Comparison of ENCODE assay signal across 8 cellular contexts in the genomic region with DNA sequence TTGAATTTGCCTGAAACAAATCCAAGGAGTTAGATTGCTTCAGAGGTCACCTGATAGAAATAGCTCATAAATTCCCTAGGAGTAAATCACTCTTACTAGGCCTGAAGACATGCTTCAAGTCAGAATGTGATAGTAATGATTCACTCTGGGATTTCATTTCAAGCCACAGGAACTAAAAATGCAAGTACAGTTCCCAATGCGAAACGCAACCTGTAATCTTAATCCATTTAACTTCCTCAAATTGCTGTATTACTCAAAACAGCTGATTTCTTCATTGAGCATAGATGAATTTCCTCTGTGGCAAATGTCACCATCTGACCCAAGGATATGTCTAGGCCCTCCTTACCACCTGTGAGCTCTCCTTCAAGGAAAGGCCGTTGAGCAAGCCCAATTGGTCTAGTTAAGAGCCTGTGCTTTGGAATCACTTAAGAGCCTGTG. TPM values are rescaled to one million over a fixed set of nuclear protein-coding genes. Genes with fewer than 3 reads are reported as not detected.
DNase-seq lines count a peak whose midpoint lies in the region; ATAC-seq and TF ChIP-seq lines count a peak whose summit lies in the region.

No MANE protein-coding gene starts in this region.

- peak; percentile 69 for ATAC-seq in GM21423 (IDR thresholded peaks at IDR 0.05; ENCODE audit: unreplicated experiment)

- no peak overlapping the region for H3K4me3 ChIP-seq in epithelial cell of proximal tubule (ENCODE audit: low read depth, low read length)

- H3K9me3 Mint-ChIP-seq in type B pancreatic cell: no peaks in the 10 kb centered on the region

- H3K27me3 Mint-ChIP-seq in type B pancreatic cell: no peaks in the 10 kb centered on the region

- H3K4me1 Mint-ChIP-seq in type B pancreatic cell (ENCODE audit: unreplicated experiment): no peaks in the 10 kb centered on the region

- DNase-seq in GF-D8 (lab: John Stamatoyannopoulos, UW): peak; percentile 6
- peak; percentile 50 for DNase-seq in HS-27A (ENCODE audit: low read depth)
- DNase-seq in epithelial cell of proximal tubule (ENCODE audit: low read depth): peak; percentile 92
- DNase-seq in effector CD8-positive, alpha-beta T cell (lab: John Stamatoyannopoulos, UW): no peak
- no peak for DNase-seq in type B pancreatic cell (ENCODE audit: extremely low spot score, unreplicated experiment)
- DNase-seq in NCI-H1092 treated with DMSO at 0.1 percent for 48 hours (lab: John Stamatoyannopoulos, UW): no peak
- DNase-seq in stimulated activated CD4-positive, alpha-beta T cell treated with anti-CD3 and anti-CD28 coated beads, Interleukin-4, amount 100 ng/mL, for 4 hours: no peak

- TF ChIP-seq CTCF in epithelial cell of proximal tubule (conservative IDR thresholded peaks at IDR 0.05; ENCODE audit: low read depth, low read length): no peak
- TF ChIP-seq CTCF in type B pancreatic cell (conservative IDR thresholded peaks at IDR 0.05): no peak

- H3K36me3 Mint-ChIP-seq in type B pancreatic cell: no peaks in the 10 kb centered on the region

- no peak overlapping the region for H3K27ac Mint-ChIP-seq in type B pancreatic cell

- no peak overlapping the region for H3K4me3 Mint-ChIP-seq in type B pancreatic cell

RNA-seq across cellular contexts. Expression of gene IL6ST, which starts 32.1 kb away (rescaled TPM):
- total RNA-seq in epithelial cell of proximal tubule (55.1 and 61.6 TPM in 2 replicates), type B pancreatic cell (ENCODE audit: low replicate concordance) (61.6 and 74.7 TPM in 2 replicates)

Comparison
In these comparisons a context has a peak if more than half of its experiments do, and no peak if none do; other contexts are left out.
1. DNase-seq: peak in GF-D8 (single experiment), HS-27A (single experiment) and epithelial cell of proximal tubule (single experiment); none in effector CD8-positive, alpha-beta T cell (single experiment), type B pancreatic cell (single experiment), NCI-H1092 treated with DMSO at 0.1 percent for 48 hours (single experiment) and stimulated activated CD4-positive, alpha-beta T cell treated with anti-CD3 and anti-CD28 coated beads, Interleukin-4, amount 100 ng/mL, for 4 hours (0 of 2).